ENCODE assay signal across 18 cellular contexts in genomic region chr3:64240959-64241358, GRCh38. TPM values are rescaled to one million over a fixed set of nuclear protein-coding genes. Genes with fewer than 3 reads are reported as not detected.
DNase-seq lines count a peak whose midpoint lies in the region; TF ChIP-seq lines count a peak whose summit lies in the region.
"Had no signal": no experiment of that assay in that cellular context is flagged by ENCODE, and none has a peak within 500 bp of the region (broad histone marks: within the 10 kb centered on the region; RNA-seq: fewer than 3 reads in every experiment).

No MANE protein-coding gene starts in this region.

- H3K79me2 ChIP-seq in hepatocyte: peaks cover 40% of the 10 kb centered on the region

- CTCF ChIA-PET in Caco-2 (lab: Charles Lee): no interaction called here
- CTCF ChIA-PET in activated CD4-positive, alpha-beta T cell treated with anti-CD3 and anti-CD28 coated beads, Interleukin-2, amount 10 ng/mL, durations not matched to agents 7 days and 5 days (lab: Charles Lee): no interaction called here

- BruUV-seq in Caco-2 (replicated peaks; lab: Mats Ljungman, UMichigan): no TSS peak

- H3K27ac ChIP-seq in muscle layer of colon (ENCODE audit: low read depth, low read length) (peak overlapping the region; percentile 36), stomach smooth muscle (ENCODE audit: low read length) (peak overlapping the region; percentile 49), hepatocyte (no peak overlapping the region)
- H3K27ac ChIP-seq: SJSA1 had no signal

- H3K27me3 Mint-ChIP-seq in Caco-2 (ENCODE audit: insufficient read depth, unreplicated experiment): no peaks in the 10 kb centered on the region
- no peaks in the 10 kb centered on the region for H3K27me3 Mint-ChIP-seq in chondrocyte (ENCODE audit: low read depth)
- no peaks in the 10 kb centered on the region for H3K27me3 Mint-ChIP-seq in activated CD4-positive, alpha-beta T cell treated with anti-CD3 and anti-CD28 coated beads, Interleukin-2, amount 10 ng/mL, durations not matched to agents 7 days and 5 days

- H3K27ac Mint-ChIP-seq in Caco-2 (ENCODE audit: unreplicated experiment) (peak overlapping the region; percentile 94), chondrocyte (ENCODE audit: unreplicated experiment) (peak overlapping the region; percentile 99)
- no peak overlapping the region for H3K27ac Mint-ChIP-seq in activated CD4-positive, alpha-beta T cell treated with anti-CD3 and anti-CD28 coated beads, Interleukin-2, amount 10 ng/mL, durations not matched to agents 7 days and 5 days

- H3K9ac ChIP-seq in muscle layer of colon (ENCODE audit: low read length) (no peak overlapping the region), stomach smooth muscle (ENCODE audit: low read length in 2 of 2) (no peak overlapping the region)

- no peak overlapping the region for H3K4me2 ChIP-seq in hepatocyte

- TF ChIP-seq CTCF in Caco-2 (IDR thresholded peaks at IDR 0.05; ENCODE audit: insufficient read depth in 1 of 2, low read depth in 1 of 2, low read length in 1 of 2, severe bottlenecking in 1 of 2, unreplicated experiment in 1 of 2): no peak
- TF ChIP-seq CTCF in chondrocyte (IDR thresholded peaks at IDR 0.05): no peak
- TF ChIP-seq CTCF in hepatocyte (IDR thresholded peaks at IDR 0.05; ENCODE audit: poor library complexity): no peak

- H3K9me2 ChIP-seq in hepatocyte (replicated peaks; ENCODE audit: insufficient read depth): no peaks in the 10 kb centered on the region

- H3K4me3 Mint-ChIP-seq in Caco-2 (ENCODE audit: unreplicated experiment): no peak overlapping the region
- no peak overlapping the region for H3K4me3 Mint-ChIP-seq in chondrocyte (ENCODE audit: unreplicated experiment)
- H3K4me3 Mint-ChIP-seq in activated CD4-positive, alpha-beta T cell treated with anti-CD3 and anti-CD28 coated beads, Interleukin-2, amount 10 ng/mL, durations not matched to agents 7 days and 5 days: no peak overlapping the region
- H3K4me3 Mint-ChIP-seq: CD4-positive, CD25-positive, alpha-beta regulatory T cell had no signal

- H3K36me3 Mint-ChIP-seq in Caco-2 (ENCODE audit: insufficient read depth, unreplicated experiment) (peaks cover 6% of the 10 kb centered on the region), chondrocyte (ENCODE audit: low read depth) (peaks cover 10% of the 10 kb centered on the region)
- H3K36me3 Mint-ChIP-seq in activated CD4-positive, alpha-beta T cell treated with anti-CD3 and anti-CD28 coated beads, Interleukin-2, amount 10 ng/mL, durations not matched to agents 7 days and 5 days (ENCODE audit: low read depth): no peaks in the 10 kb centered on the region
- H3K36me3 Mint-ChIP-seq: CD4-positive, CD25-positive, alpha-beta regulatory T cell had no signal

- no peaks in the 10 kb centered on the region for H3K27me3 ChIP-seq in Caco-2 (replicated peaks; ENCODE audit: control insufficient read depth, insufficient read depth, low read length)
- no peaks in the 10 kb centered on the region for H3K27me3 ChIP-seq in muscle layer of colon (ENCODE audit: control insufficient read depth in 1 of 2, insufficient read depth in 2 of 2, low read length in 2 of 2)
- no peaks in the 10 kb centered on the region for H3K27me3 ChIP-seq in stomach smooth muscle (ENCODE audit: control insufficient read depth in 1 of 2, insufficient read depth in 2 of 2, low read length in 2 of 2)
- H3K27me3 ChIP-seq in hepatocyte: no peaks in the 10 kb centered on the region
- H3K27me3 ChIP-seq: SJSA1 had no signal

- H4K20me1 ChIP-seq in hepatocyte (ENCODE audit: insufficient read depth, poor library complexity, severe bottlenecking): no peaks in the 10 kb centered on the region

- H3K4me1 Mint-ChIP-seq in Caco-2 (ENCODE audit: low read depth, unreplicated experiment) (peaks cover 34% of the 10 kb centered on the region), chondrocyte (ENCODE audit: low read depth) (peaks cover 72% of the 10 kb centered on the region)
- H3K4me1 Mint-ChIP-seq in activated CD4-positive, alpha-beta T cell treated with anti-CD3 and anti-CD28 coated beads, Interleukin-2, amount 10 ng/mL, durations not matched to agents 7 days and 5 days: no peaks in the 10 kb centered on the region
- H3K4me1 Mint-ChIP-seq: CD4-positive, CD25-positive, alpha-beta regulatory T cell had no signal

- POLR2A ChIA-PET in Caco-2 (lab: Charles Lee): no interaction called here
- POLR2A ChIA-PET in activated CD4-positive, alpha-beta T cell treated with anti-CD3 and anti-CD28 coated beads, Interleukin-2, amount 10 ng/mL, durations not matched to agents 7 days and 5 days (lab: Charles Lee): no interaction called here

- H3K4me1 ChIP-seq in Caco-2 (peaks cover 71% of the 10 kb centered on the region), muscle layer of colon (ENCODE audit: insufficient read depth, low read length) (peaks cover 63% of the 10 kb centered on the region), stomach smooth muscle (ENCODE audit: control insufficient read depth, insufficient read depth, low read length) (peaks cover 38% of the 10 kb centered on the region), hepatocyte (ENCODE audit: insufficient read depth) (peaks cover 16% of the 10 kb centered on the region)

- H3K36me3 ChIP-seq in Caco-2 (ENCODE audit: control insufficient read depth, insufficient read depth, low read length) (no peaks in the 10 kb centered on the region), muscle layer of colon (ENCODE audit: insufficient read depth, low read length) (no peaks in the 10 kb centered on the region), stomach smooth muscle (ENCODE audit: control insufficient read depth in 2 of 2, insufficient read depth in 2 of 2, low read length in 2 of 2) (peaks cover 13 to 15% of the 10 kb centered on the region in 2 donors), hepatocyte (replicated peaks; ENCODE audit: insufficient read depth, low read depth) (no peaks in the 10 kb centered on the region)
- H3K36me3 ChIP-seq: HAP-1 had no signal

- no peak overlapping the region for H2AFZ ChIP-seq in hepatocyte

- no peaks in the 10 kb centered on the region for H3K9me3 ChIP-seq in Caco-2
- H3K9me3 ChIP-seq in muscle layer of colon (ENCODE audit: low read length): no peaks in the 10 kb centered on the region
- peaks cover 0 to 5% of the 10 kb centered on the region in 2 donors for H3K9me3 ChIP-seq in stomach smooth muscle (ENCODE audit: control insufficient read depth in 2 of 2, low read length in 2 of 2)
- H3K9me3 ChIP-seq in hepatocyte (ENCODE audit: low read depth): no peaks in the 10 kb centered on the region
- H3K9me3 ChIP-seq: HAP-1, SJSA1 had no signal

- 65% methylated on average over 2 of the region's 2 CpGs for WGBS in hepatocyte (ENCODE audit: low lambda C conversion rate, missing lambda C conversion rate)

- DNase-seq in Caco-2 (no peak), chondrocyte (ENCODE audit: low spot score) (no peak), NOMO-1 treated with dmso at 0.1 percent for 144 hours (lab: John Stamatoyannopoulos, UW; ENCODE audit: unreplicated experiment) (no peak), hepatocyte (ENCODE audit: low spot score) (no peak)
- DNase-seq in activated CD4-positive, alpha-beta T cell treated with anti-CD3 and anti-CD28 coated beads, Interleukin-2, amount 10 ng/mL, durations not matched to agents 7 days and 5 days: no peak
- DNase-seq: CD4-positive, CD25-positive, alpha-beta regulatory T cell; DMS79; NCI-H1105; NCI-H2029 treated with DMSO at 0.1 percent for 48 hours; NCI-H226; NCI-H510A treated with DMSO at 0.1 percent for 48 hours; NCI-H748 treated with DMSO at 0.1 percent for 48 hours; OCI-M1 had no signal

- H3K4me3 ChIP-seq in Caco-2 (ENCODE audit: low read depth, low read length) (no peak overlapping the region), muscle layer of colon (ENCODE audit: low read depth in 1 of 2, low read length in 2 of 2) (no peak overlapping the region), stomach smooth muscle (ENCODE audit: low read length in 2 of 2) (no peak overlapping the region), hepatocyte (no peak overlapping the region)
- H3K4me3 ChIP-seq: HAP-1, SJSA1 had no signal

- H3K9me3 Mint-ChIP-seq in Caco-2 (ENCODE audit: unreplicated experiment): no peaks in the 10 kb centered on the region
- H3K9me3 Mint-ChIP-seq in chondrocyte (ENCODE audit: low read depth): no peaks in the 10 kb centered on the region
- H3K9me3 Mint-ChIP-seq in activated CD4-positive, alpha-beta T cell treated with anti-CD3 and anti-CD28 coated beads, Interleukin-2, amount 10 ng/mL, durations not matched to agents 7 days and 5 days: no peaks in the 10 kb centered on the region

- intact Hi-C loops in Caco-2 (cut with micrococcal nuclease; ENCODE audit: unreplicated experiment): no loop called here

RNA-seq across cellular contexts. Expression of gene PRICKLE2, which starts 15.7 kb away (rescaled TPM):
- 4.2 and 6.0 TPM in 2 replicates for total RNA-seq in Caco-2 (2022)
- total RNA-seq in chondrocyte: 48.2 to 103 TPM (median 60.5 TPM) in 3 replicates
- 21.1 and 30.3 TPM in 2 replicates for total RNA-seq in hepatocyte
- 8.5 TPM in 2 replicates for polyA plus RNA-seq in hepatocyte
- not detected for total RNA-seq in activated CD4-positive, alpha-beta T cell treated with anti-CD3 and anti-CD28 coated beads, Interleukin-2, amount 10 ng/mL, durations not matched to agents 7 days and 5 days
- total RNA-seq: A673 had no signal
- polyA plus RNA-seq: CD4-positive, CD25-positive, alpha-beta regulatory T cell had no signal
